10 cellular contexts compared by ENCODE assay signal in genomic region chrX:30283456-30284200, GRCh38. TPM values are rescaled to one million over a fixed set of nuclear protein-coding genes. Genes with fewer than 3 reads are reported as not detected.
DNase-seq lines count a peak whose midpoint lies in the region; ATAC-seq and TF ChIP-seq lines count a peak whose summit lies in the region.
"Had no signal": no experiment of that assay in that cellular context is flagged by ENCODE, and none has a peak within 500 bp of the region (broad histone marks: within the 10 kb centered on the region; RNA-seq: fewer than 3 reads in every experiment).

No MANE protein-coding gene starts in this region.

- no peaks in the 10 kb centered on the region for H3K27me3 ChIP-seq in osteoblast (ENCODE audit: insufficient read depth, low read length)

- no peak for TF ChIP-seq CTCF in choroid plexus epithelial cell (conservative IDR thresholded peaks at IDR 0.05; ENCODE audit: low read depth, low read length)
- TF ChIP-seq CTCF in osteoblast (IDR thresholded peaks at IDR 0.05; ENCODE audit: extremely low read depth, low read depth, low read length), result no peak

- no peaks in the 10 kb centered on the region for H3K36me3 ChIP-seq in osteoblast (ENCODE audit: insufficient read depth, low read length)

- H2AFZ ChIP-seq in osteoblast (ENCODE audit: low read length), result peak overlapping the region; percentile 67

- DNase-seq in ELR (ENCODE audit: low read depth), result peak; percentile 70
- peak; percentile 65 for DNase-seq in NCI-H226
- peak; percentile 83 for DNase-seq in choroid plexus epithelial cell (ENCODE audit: low read depth)
- DNase-seq in osteoblast (ENCODE audit: insufficient read length, low spot score, missing footprints), result no peak
- DNase-seq in left colon, result no peak
- DNase-seq in anterior cingulate cortex (lab: John Stamatoyannopoulos, UW), result no peak
- DNase-seq: activated T-cell treated with anti-CD3 and anti-CD28 coated beads, Interleukin-2, amount 50 U/mL, for 48 hours; NCI-H82 had no signal

- no peaks in the 10 kb centered on the region for H3K79me2 ChIP-seq in osteoblast (ENCODE audit: insufficient read depth, low read length)

- no peaks in the 10 kb centered on the region for H4K20me1 ChIP-seq in osteoblast (ENCODE audit: insufficient read depth, low read length)

- peak overlapping the region; percentile 90 for H3K27ac ChIP-seq in osteoblast (ENCODE audit: low read depth, low read length)

- no peak overlapping the region for H3K4me3 ChIP-seq in choroid plexus epithelial cell (ENCODE audit: low read depth, low read length)
- H3K4me3 ChIP-seq in osteoblast (ENCODE audit: insufficient read depth, low read length), result no peak overlapping the region

- peaks cover 15% of the 10 kb centered on the region for H3K4me1 ChIP-seq in osteoblast (ENCODE audit: insufficient read depth, low read length)

- intact Hi-C loops in left colon (cut with DNase I, micrococcal nuclease), result no loop called here

- peak overlapping the region; percentile 34 for H3K4me2 ChIP-seq in osteoblast (ENCODE audit: insufficient read depth, low read length)

- ATAC-seq in left colon (no peak), HG03039 (IDR thresholded peaks at IDR 0.05; ENCODE audit: unreplicated experiment) (no peak), GM21367 (IDR thresholded peaks at IDR 0.05; ENCODE audit: unreplicated experiment) (no peak)

- no peaks in the 10 kb centered on the region for H3K9me3 ChIP-seq in osteoblast (ENCODE audit: low read depth, low read length)

RNA-seq across cellular contexts. Expression of gene NR0B1, which starts 25.6 kb away (rescaled TPM):
- 0.59 TPM in 1 of 2 replicates, not detected in the other for total RNA-seq in osteoblast
- not detected for total RNA-seq in left colon

RNA-seq across cellular contexts. Expression of gene MAGEB1, which starts 36.7 kb away (rescaled TPM):
- total RNA-seq in osteoblast, result not detected in 2 replicates
- not detected for total RNA-seq in left colon

RNA-seq across cellular contexts. Expression of gene MAGEB4, which starts 41.8 kb away (rescaled TPM):
- total RNA-seq in osteoblast (not detected in 2 replicates), left colon (not detected)

RNA-seq across cellular contexts. Expression of gene MAGEB3, which starts 53.2 kb away (rescaled TPM):
- total RNA-seq in osteoblast (not detected in 2 replicates), left colon (not detected)

Comparison
In these comparisons a context has a peak if more than half of its experiments do, and no peak if none do; other contexts are left out.
1. DNase-seq: peak in ELR (single experiment), NCI-H226 (single experiment) and choroid plexus epithelial cell (single experiment); none in osteoblast (single experiment), left colon (0 of 2) and anterior cingulate cortex (0 of 58).